Comparison of ENCODE assay signal across 9 cellular contexts in the genomic region with DNA sequence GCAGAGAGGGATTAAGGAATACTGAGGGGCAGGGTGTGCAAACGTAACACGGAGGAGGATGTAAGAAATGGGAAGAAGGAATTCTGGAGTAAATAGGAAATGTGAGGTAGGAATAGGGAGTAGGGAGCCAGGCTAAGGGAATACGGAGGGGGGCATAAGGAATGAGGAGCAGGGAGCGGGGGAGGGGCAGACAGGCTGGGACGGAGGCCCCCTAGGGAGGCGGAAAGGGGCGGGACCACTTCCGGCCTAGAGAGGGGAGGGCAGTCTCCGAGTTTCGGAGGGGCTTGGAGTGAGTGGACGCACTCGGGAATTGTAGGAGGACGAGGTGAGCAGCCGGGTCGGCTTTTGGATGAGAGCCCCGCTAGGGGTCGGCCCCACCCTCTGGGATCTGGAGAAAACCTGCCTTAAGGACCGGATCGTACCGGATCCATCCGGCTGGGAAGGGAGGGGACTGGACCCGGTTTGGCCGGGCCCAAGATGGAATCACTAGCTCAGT. TPM values are rescaled to one million over a fixed set of nuclear protein-coding genes. Genes with fewer than 3 reads are reported as not detected.
DNase-seq lines count a peak whose midpoint lies in the region; ATAC-seq, FAIRE-seq and TF ChIP-seq lines count a peak whose summit lies in the region.
"Had no signal": no experiment of that assay in that cellular context is flagged by ENCODE, and none has a peak within 500 bp of the region (broad histone marks: within the 10 kb centered on the region; RNA-seq: fewer than 3 reads in every experiment).

No MANE protein-coding gene starts in this region.

- peak overlapping the region; percentile 56 for H3K9ac ChIP-seq in mammary epithelial cell (ENCODE audit: insufficient read depth, low read length)

- peaks cover 18% of the 10 kb centered on the region for H3K79me2 ChIP-seq in mammary epithelial cell (ENCODE audit: insufficient read depth, low read length)

- POLR2A ChIA-PET in T-cell (lab: Charles Lee), result interaction anchor here in 1 of 2 donors (0.7 to 1.3 kb wide), 3 partner anchors 168 to 767 kb away, joined by 3 to 10 read pairs (median 4); a partner anchor contains a TSS

- no peak for FAIRE-seq in small intestine (lab: Jason Lieb, UNC)

- no peaks in the 10 kb centered on the region for H4K20me1 ChIP-seq in mammary epithelial cell (ENCODE audit: insufficient read depth, low read length)

- H3K36me3 ChIP-seq in mammary epithelial cell (ENCODE audit: insufficient read depth, low read length) (no peaks in the 10 kb centered on the region), small intestine (ENCODE audit: control insufficient read depth in 2 of 2, insufficient read depth in 2 of 2, low read length in 2 of 2) (peaks cover 0 to 3% of the 10 kb centered on the region in 2 donors)

- ATAC-seq in GM21381 (IDR thresholded peaks at IDR 0.05; ENCODE audit: unreplicated experiment), result peak; percentile 12
- ATAC-seq in T-cell (replicated peaks in 1 of 4), result peak; percentile 27 to 44 (median 37)
- no peak for ATAC-seq in HG02763 (IDR thresholded peaks at IDR 0.05; ENCODE audit: unreplicated experiment)

- peaks cover 30% of the 10 kb centered on the region for H3K36me3 Mint-ChIP-seq in Calu3 (ENCODE audit: insufficient read depth, unreplicated experiment)
- H3K36me3 Mint-ChIP-seq in T-cell, result peaks cover 9% of the 10 kb centered on the region

- H2AFZ ChIP-seq in mammary epithelial cell (ENCODE audit: low read depth, low read length), result peak overlapping the region; percentile 86

- H3K4me3 ChIP-seq in mammary epithelial cell (replicated peaks in 1 of 3; ENCODE audit: insufficient read depth in 1 of 3, low read depth in 2 of 3, low read length in 3 of 3) (peak overlapping the region; percentile 56 to 62 (median 60)), small intestine (ENCODE audit: low read depth in 1 of 2, low read length in 2 of 2) (peak overlapping the region; percentile 59 to 60)

- in situ Hi-C loops in mammary epithelial cell (cut with MboI; ENCODE audit: low sequenced_read_pairs in 2 of 2), result no loop called here

- H3K27me3 Mint-ChIP-seq in Calu3 (ENCODE audit: unreplicated experiment) (peaks cover 45% of the 10 kb centered on the region), T-cell (peaks cover 0 to 10% of the 10 kb centered on the region in 2 donors)

- intact Hi-C loops in Calu3 (cut with micrococcal nuclease; ENCODE audit: unreplicated experiment) (no loop called here), mammary epithelial cell (cut with micrococcal nuclease) (no loop called here)

- H3K4me2 ChIP-seq in mammary epithelial cell (ENCODE audit: insufficient read depth, low read depth, low read length), result peak overlapping the region; percentile 78

- H3K4me1 ChIP-seq in mammary epithelial cell (ENCODE audit: insufficient read depth, low read length), result no peaks in the 10 kb centered on the region
- H3K4me1 ChIP-seq in small intestine (ENCODE audit: control insufficient read depth in 2 of 2, insufficient read depth in 1 of 2, low read depth in 1 of 2, low read length in 1 of 2), result no peaks in the 10 kb centered on the region

- BruUV-seq in Calu3 (replicated peaks; lab: Mats Ljungman, UMichigan) (no TSS peak), mammary epithelial cell (replicated peaks; lab: Mats Ljungman, UMichigan) (no TSS peak)

- H3K27ac ChIP-seq in mammary epithelial cell (ENCODE audit: insufficient read depth, low read depth, low read length), result peak overlapping the region; percentile 2
- H3K27ac ChIP-seq in small intestine (ENCODE audit: low read depth in 1 of 2, low read length in 1 of 2), result peak overlapping the region; percentile 38 to 87

- H3K4me1 Mint-ChIP-seq in Calu3 (ENCODE audit: low read depth, unreplicated experiment) (no peaks in the 10 kb centered on the region), T-cell (peaks cover 21 to 29% (median 29%) of the 10 kb centered on the region in 3 donors)

- no peaks in the 10 kb centered on the region for H3K9me3 ChIP-seq in mammary epithelial cell (replicated peaks; ENCODE audit: insufficient read depth, low read length)
- no peaks in the 10 kb centered on the region for H3K9me3 ChIP-seq in small intestine (ENCODE audit: control insufficient read depth, low read depth)

- dilution Hi-C loops in mammary epithelial cell (cut with HindIII; ENCODE audit: low sequenced_read_pairs), result no loop called here

- TF ChIP-seq CTCF in Calu3 (IDR thresholded peaks at IDR 0.05; ENCODE audit: unreplicated experiment), result no peak
- peak in 1 of 2 donors; percentile 1 for TF ChIP-seq CTCF in mammary epithelial cell (conservative IDR thresholded peaks at IDR 0.05 in 1 of 2, IDR thresholded peaks at IDR 0.05 in 1 of 2; ENCODE audit: extremely low read depth in 1 of 2, insufficient read depth in 1 of 2, low read depth in 1 of 2, low read length in 2 of 2)

- H3K9me3 Mint-ChIP-seq in Calu3 (ENCODE audit: low read depth, unreplicated experiment) (no peaks in the 10 kb centered on the region), T-cell (no peaks in the 10 kb centered on the region)

- DNase-seq in Calu3, result peak; percentile 45
- peak; percentile 28 for DNase-seq in HuH-7 (ENCODE audit: low spot score)
- peak in 15 of 34 experiments; percentile 4 to 48 (median 13) for DNase-seq in T-cell
- DNase-seq in mammary epithelial cell, result no peak
- DNase-seq in islet precursor cell, result peak; percentile 87
- DNase-seq in small intestine, result peak; percentile 28

- CTCF ChIA-PET in Calu3 (lab: Charles Lee) (interaction anchor here (0.6 to 1.0 kb wide), 3 partner anchors 29 to 625 kb away, joined by 3 to 4 read pairs (median 3); a partner anchor contains a TSS), T-cell (lab: Charles Lee) (no interaction called here), mammary epithelial cell (lab: Charles Lee; ENCODE audit: low non-redundant PET) (no interaction called here)

- H3K27ac Mint-ChIP-seq in Calu3 (ENCODE audit: unreplicated experiment), result peak overlapping the region; percentile 99
- peak overlapping the region; percentile 92 for H3K27ac Mint-ChIP-seq in T-cell

- H3K4me3 Mint-ChIP-seq in Calu3 (ENCODE audit: low read depth, unreplicated experiment) (peak overlapping the region; percentile 87), T-cell (peak overlapping the region; percentile 92 to 95 (median 93))

- H3K27me3 ChIP-seq in mammary epithelial cell (ENCODE audit: insufficient read depth, low read length) (no peaks in the 10 kb centered on the region), small intestine (ENCODE audit: control insufficient read depth in 2 of 2, insufficient read depth in 2 of 2, low read length in 2 of 2) (no peaks in the 10 kb centered on the region)

- 46% methylated on average over 12 of the region's 23 CpGs for WGBS in mammary epithelial cell (ENCODE audit: low coverage, missing lambda C conversion rate)
- 0 to 40% (median 5%) methylated on average over 21 to 23 of the region's 23 CpGs for WGBS in small intestine, 3 donors

RNA-seq across cellular contexts. Expression of a gene that starts 0.6 kb away (rescaled TPM):
- 78.7 and 82.5 TPM in 2 replicates for total RNA-seq in Calu3 (2022)
- 10 to 100 TPM; 64.5 to 99.3 (median 91.8) TPM for total RNA-seq in T-cell
- total RNA-seq in mammary epithelial cell, result 10 to 100 TPM; 85.5 to 95.0 TPM
- 79.6 TPM for polyA plus RNA-seq in mammary epithelial cell
- polyA minus RNA-seq in mammary epithelial cell, result 114 TPM
- 10 to 100 TPM; 42.2 to 88.3 (median 69.3) TPM for polyA plus RNA-seq in small intestine

RNA-seq across cellular contexts. Expression of a gene that starts 10.1 kb away (rescaled TPM):
- total RNA-seq in Calu3 (2022), result 0.47 TPM in 1 of 2 replicates, not detected in the other
- total RNA-seq in T-cell, result not detected
- total RNA-seq in mammary epithelial cell, result not detected
- polyA plus RNA-seq in mammary epithelial cell, result not detected
- polyA minus RNA-seq in mammary epithelial cell, result not detected
- not detected for polyA plus RNA-seq in small intestine
- total RNA-seq: activated CD8-positive, alpha-beta memory T cell treated with anti-CD3 and anti-CD28 coated beads for 36 hours had no signal
